15 cellular contexts compared by ENCODE assay signal in genomic region chr10:112775347-112775746, GRCh38.
DNase-seq lines count a peak whose midpoint lies in the region; ATAC-seq and FAIRE-seq lines count a peak whose summit lies in the region.
"Had no signal": no experiment of that assay in that cellular context is flagged by ENCODE, and none has a peak within 500 bp of the region (broad histone marks: within the 10 kb centered on the region; RNA-seq: fewer than 3 reads in every experiment).

No MANE protein-coding gene starts in this region.

- FAIRE-seq in endometrium (lab: Jason Lieb, UNC): peak; percentile 79
- FAIRE-seq: GM12891 had no signal

- peak; percentile 31 for DNase-seq in AG08395 (ENCODE audit: low spot score)
- peak; percentile 58 for DNase-seq in HT-29 (ENCODE audit: low spot score)
- peak; percentile 37 for DNase-seq in left kidney (ENCODE audit: low read depth, low spot score)
- DNase-seq in activated CD4-positive, CD25-positive, alpha-beta regulatory T cell treated with anti-CD3 and anti-CD28 coated beads, Interleukin-2, amount 50 U/mL, for 72 hours: no peak
- no peak for DNase-seq in UCSD-AML1 (lab: John Stamatoyannopoulos, UW; ENCODE audit: unreplicated experiment)
- no peak for DNase-seq in stimulated activated CD8-positive, alpha-beta memory T cell treated with anti-CD3 and anti-CD28 coated beads, Interleukin-4, amount 100 ng/mL, for 48 hours
- DNase-seq: activated B cell treated with CpG ODN at 0.5 μM for 24 hours; activated naive CD8-positive, alpha-beta T cell treated with anti-CD3 and anti-CD28 coated beads, Interleukin-2, amount 10 ng/mL, durations not matched to agents 7 days and 5 days; activated T-cell treated with anti-CD3 and anti-CD28 coated beads for 4 hours; cortex of kidney; NCI-H446; tibial artery had no signal

- no peak for ATAC-seq in GM19467 (IDR thresholded peaks at IDR 0.05; ENCODE audit: unreplicated experiment)

Comparison
In these comparisons a context has a peak if more than half of its experiments do, and no peak if none do; other contexts are left out.
1. DNase-seq: peak in AG08395 (single experiment), HT-29 (single experiment) and left kidney (single experiment); none in activated CD4-positive, CD25-positive, alpha-beta regulatory T cell treated with anti-CD3 and anti-CD28 coated beads, Interleukin-2, amount 50 U/mL, for 72 hours (single experiment), UCSD-AML1 (single experiment) and stimulated activated CD8-positive, alpha-beta memory T cell treated with anti-CD3 and anti-CD28 coated beads, Interleukin-4, amount 100 ng/mL, for 48 hours (single experiment).